Comparison of ENCODE assay signal across 1 cellular context in the genomic region with DNA sequence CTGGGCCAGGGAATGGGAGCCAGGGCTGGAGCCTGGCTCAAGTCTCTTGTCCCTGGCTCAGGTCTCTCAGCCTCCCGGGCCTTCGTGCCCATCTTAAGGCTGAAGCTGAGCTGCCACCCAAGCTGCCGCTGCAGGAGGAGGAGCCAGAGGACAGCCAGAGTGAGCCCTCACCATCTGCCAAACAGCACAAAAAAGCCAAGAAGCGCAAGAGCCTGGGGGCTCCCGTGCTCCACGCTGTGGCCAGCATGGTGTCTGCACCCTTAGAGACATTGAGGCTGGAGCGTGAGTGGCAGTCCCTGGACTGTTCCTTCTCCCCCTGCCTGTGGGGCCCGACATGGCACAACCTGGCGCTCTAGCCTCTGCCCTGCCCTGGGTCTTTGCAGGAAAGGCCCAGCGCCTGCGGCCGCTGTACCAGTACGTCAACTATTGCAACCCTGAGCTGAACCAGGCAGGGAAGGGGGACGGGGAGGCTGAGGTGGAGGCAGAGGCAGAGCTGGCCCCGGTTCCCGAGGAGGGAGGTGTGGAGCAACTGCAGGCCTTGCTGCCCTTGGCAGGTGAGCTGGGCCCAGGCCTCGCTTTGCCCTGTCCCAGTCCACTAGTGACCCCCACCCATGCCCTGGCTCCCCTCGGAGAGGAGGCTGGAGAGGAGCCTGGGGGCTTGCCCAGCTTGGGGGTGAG.
TF ChIP-seq lines count a peak whose summit lies in the region.

No MANE protein-coding gene starts in this region.

TF ChIP-seq in HepG2, 621 proteins besides CTCF, POLR2A, EP300 and RAD21 (continued from another document and continues in another):
- TF ChIP-seq ZNF850 (CRISPR knock-in tag; conservative IDR thresholded peaks at IDR 0.05) = no peak
- TF ChIP-seq ZNF335 (CRISPR knock-in tag; IDR thresholded peaks at IDR 0.05) = no peak
- 0 out of 2 replicates have a peak, but pooled peaks have one; percentile 21 for TF ChIP-seq NFYC (CRISPR knock-in tag; IDR thresholded peaks at IDR 0.05)
- TF ChIP-seq RARA (CRISPR knock-in tag; IDR thresholded peaks at IDR 0.05) = peak; percentile 27; the same call in 1 of the 2 replicates
- no peak for TF ChIP-seq ZNF512 (CRISPR knock-in tag; IDR thresholded peaks at IDR 0.05)
- peak; percentile 77; the same call in 1 of the 2 replicates for TF ChIP-seq MTA1 (CRISPR knock-in tag; IDR thresholded peaks at IDR 0.05; ENCODE audit: borderline replicate concordance)
- TF ChIP-seq, protein P1, sequence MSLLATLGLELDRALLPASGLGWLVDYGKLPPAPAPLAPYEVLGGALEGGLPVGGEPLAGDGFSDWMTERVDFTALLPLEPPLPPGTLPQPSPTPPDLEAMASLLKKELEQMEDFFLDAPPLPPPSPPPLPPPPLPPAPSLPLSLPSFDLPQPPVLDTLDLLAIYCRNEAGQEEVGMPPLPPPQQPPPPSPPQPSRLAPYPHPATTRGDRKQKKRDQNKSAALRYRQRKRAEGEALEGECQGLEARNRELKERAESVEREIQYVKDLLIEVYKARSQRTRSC (CRISPR knock-in tag; IDR thresholded peaks at IDR 0.05; ENCODE audit: low read depth) = no peak
- TF ChIP-seq SOX5 (CRISPR knock-in tag; IDR thresholded peaks at IDR 0.05; ENCODE audit: borderline replicate concordance) = peak; percentile 57; the same call in 1 of the 2 replicates
- TF ChIP-seq SRSF9 (IDR thresholded peaks at IDR 0.05; ENCODE audit: borderline replicate concordance, insufficient read depth, low read depth, low read length, poor library complexity, severe bottlenecking) = no peak
- TF ChIP-seq, protein P2, sequence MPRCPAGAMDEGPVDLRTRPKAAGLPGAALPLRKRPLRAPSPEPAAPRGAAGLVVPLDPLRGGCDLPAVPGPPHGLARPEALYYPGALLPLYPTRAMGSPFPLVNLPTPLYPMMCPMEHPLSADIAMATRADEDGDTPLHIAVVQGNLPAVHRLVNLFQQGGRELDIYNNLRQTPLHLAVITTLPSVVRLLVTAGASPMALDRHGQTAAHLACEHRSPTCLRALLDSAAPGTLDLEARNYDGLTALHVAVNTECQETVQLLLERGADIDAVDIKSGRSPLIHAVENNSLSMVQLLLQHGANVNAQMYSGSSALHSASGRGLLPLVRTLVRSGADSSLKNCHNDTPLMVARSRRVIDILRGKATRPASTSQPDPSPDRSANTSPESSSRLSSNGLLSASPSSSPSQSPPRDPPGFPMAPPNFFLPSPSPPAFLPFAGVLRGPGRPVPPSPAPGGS (CRISPR knock-in tag; IDR thresholded peaks at IDR 0.05) = no peak; the same call in 1 of the 2 replicates
- TF ChIP-seq CC2D1A (CRISPR knock-in tag; IDR thresholded peaks at IDR 0.05) = peak; percentile 98
- TF ChIP-seq, protein P3, sequence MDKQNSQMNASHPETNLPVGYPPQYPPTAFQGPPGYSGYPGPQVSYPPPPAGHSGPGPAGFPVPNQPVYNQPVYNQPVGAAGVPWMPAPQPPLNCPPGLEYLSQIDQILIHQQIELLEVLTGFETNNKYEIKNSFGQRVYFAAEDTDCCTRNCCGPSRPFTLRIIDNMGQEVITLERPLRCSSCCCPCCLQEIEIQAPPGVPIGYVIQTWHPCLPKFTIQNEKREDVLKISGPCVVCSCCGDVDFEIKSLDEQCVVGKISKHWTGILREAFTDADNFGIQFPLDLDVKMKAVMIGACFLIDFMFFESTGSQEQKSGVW (CRISPR knock-in tag; IDR thresholded peaks at IDR 0.05; ENCODE audit: borderline replicate concordance) = no peak
- TF ChIP-seq IRF2 (CRISPR knock-in tag; IDR thresholded peaks at IDR 0.05) = peak; percentile 90
- TF ChIP-seq MYC (CRISPR knock-in tag; IDR thresholded peaks at IDR 0.05; ENCODE audit: borderline replicate concordance) = peak; percentile 84
- TF ChIP-seq KMT2A (CRISPR knock-in tag; IDR thresholded peaks at IDR 0.05) = peak; percentile 24
- TF ChIP-seq NONO (IDR thresholded peaks at IDR 0.05) = no peak
- peak; percentile 56; the same call in 1 of the 2 replicates for TF ChIP-seq NONO (CRISPR knock-in tag; conservative IDR thresholded peaks at IDR 0.05)
- TF ChIP-seq BRD4 (CRISPR knock-in tag; IDR thresholded peaks at IDR 0.05) = peak; percentile 29; the same call in 1 of the 2 replicates
- TF ChIP-seq, protein P4, sequence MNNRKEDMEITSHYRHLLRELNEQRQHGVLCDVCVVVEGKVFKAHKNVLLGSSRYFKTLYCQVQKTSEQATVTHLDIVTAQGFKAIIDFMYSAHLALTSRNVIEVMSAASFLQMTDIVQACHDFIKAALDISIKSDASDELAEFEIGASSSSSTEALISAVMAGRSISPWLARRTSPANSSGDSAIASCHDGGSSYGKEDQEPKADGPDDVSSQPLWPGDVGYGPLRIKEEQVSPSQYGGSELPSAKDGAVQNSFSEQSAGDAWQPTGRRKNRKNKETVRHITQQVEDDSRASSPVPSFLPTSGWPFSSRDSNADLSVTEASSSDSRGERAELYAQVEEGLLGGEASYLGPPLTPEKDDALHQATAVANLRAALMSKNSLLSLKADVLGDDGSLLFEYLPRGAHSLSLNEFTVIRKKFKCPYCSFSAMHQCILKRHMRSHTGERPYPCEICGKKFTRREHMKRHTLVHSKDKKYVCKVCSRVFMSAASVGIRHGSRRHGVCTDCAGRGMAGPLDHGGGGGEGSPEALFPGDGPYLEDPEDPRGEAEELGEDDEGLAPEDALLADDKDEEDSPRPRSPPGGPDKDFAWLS (CRISPR knock-in tag; IDR thresholded peaks at IDR 0.05; ENCODE audit: borderline replicate concordance) = peak; percentile 97
- no peak for TF ChIP-seq HHEX (CRISPR knock-in tag; IDR thresholded peaks at IDR 0.05)
- peak; percentile 56; the same call in 1 of the 2 replicates for TF ChIP-seq GFI1 (CRISPR knock-in tag; IDR thresholded peaks at IDR 0.05; ENCODE audit: borderline replicate concordance)
- peak; percentile 68; the same call in 1 of the 2 replicates for TF ChIP-seq ZNF550 (CRISPR knock-in tag; IDR thresholded peaks at IDR 0.05; ENCODE audit: borderline replicate concordance)
- TF ChIP-seq, protein P5, sequence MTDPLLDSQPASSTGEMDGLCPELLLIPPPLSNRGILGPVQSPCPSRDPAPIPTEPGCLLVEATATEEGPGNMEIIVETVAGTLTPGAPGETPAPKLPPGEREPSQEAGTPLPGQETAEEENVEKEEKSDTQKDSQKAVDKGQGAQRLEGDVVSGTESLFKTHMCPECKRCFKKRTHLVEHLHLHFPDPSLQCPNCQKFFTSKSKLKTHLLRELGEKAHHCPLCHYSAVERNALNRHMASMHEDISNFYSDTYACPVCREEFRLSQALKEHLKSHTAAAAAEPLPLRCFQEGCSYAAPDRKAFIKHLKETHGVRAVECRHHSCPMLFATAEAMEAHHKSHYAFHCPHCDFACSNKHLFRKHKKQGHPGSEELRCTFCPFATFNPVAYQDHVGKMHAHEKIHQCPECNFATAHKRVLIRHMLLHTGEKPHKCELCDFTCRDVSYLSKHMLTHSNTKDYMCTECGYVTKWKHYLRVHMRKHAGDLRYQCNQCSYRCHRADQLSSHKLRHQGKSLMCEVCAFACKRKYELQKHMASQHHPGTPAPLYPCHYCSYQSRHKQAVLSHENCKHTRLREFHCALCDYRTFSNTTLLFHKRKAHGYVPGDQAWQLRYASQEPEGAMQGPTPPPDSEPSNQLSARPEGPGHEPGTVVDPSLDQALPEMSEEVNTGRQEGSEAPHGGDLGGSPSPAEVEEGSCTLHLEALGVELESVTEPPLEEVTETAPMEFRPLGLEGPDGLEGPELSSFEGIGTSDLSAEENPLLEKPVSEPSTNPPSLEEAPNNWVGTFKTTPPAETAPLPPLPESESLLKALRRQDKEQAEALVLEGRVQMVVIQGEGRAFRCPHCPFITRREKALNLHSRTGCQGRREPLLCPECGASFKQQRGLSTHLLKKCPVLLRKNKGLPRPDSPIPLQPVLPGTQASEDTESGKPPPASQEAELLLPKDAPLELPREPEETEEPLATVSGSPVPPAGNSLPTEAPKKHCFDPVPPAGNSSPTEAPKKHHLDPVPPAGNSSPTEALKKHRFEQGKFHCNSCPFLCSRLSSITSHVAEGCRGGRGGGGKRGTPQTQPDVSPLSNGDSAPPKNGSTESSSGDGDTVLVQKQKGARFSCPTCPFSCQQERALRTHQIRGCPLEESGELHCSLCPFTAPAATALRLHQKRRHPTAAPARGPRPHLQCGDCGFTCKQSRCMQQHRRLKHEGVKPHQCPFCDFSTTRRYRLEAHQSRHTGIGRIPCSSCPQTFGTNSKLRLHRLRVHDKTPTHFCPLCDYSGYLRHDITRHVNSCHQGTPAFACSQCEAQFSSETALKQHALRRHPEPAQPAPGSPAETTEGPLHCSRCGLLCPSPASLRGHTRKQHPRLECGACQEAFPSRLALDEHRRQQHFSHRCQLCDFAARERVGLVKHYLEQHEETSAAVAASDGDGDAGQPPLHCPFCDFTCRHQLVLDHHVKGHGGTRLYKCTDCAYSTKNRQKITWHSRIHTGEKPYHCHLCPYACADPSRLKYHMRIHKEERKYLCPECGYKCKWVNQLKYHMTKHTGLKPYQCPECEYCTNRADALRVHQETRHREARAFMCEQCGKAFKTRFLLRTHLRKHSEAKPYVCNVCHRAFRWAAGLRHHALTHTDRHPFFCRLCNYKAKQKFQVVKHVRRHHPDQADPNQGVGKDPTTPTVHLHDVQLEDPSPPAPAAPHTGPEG (CRISPR knock-in tag; IDR thresholded peaks at IDR 0.05) = no peak
- no peak for TF ChIP-seq KAT7 (CRISPR knock-in tag; IDR thresholded peaks at IDR 0.05; ENCODE audit: borderline replicate concordance)
- no peak for TF ChIP-seq SMAD1 (CRISPR knock-in tag; IDR thresholded peaks at IDR 0.05; ENCODE audit: borderline replicate concordance, low read depth)
- TF ChIP-seq TBX3 (IDR thresholded peaks at IDR 0.05; ENCODE audit: borderline replicate concordance) = no peak
- peak; percentile 85; the same call in 1 of the 2 replicates for TF ChIP-seq ZNF510 (CRISPR knock-in tag; IDR thresholded peaks at IDR 0.05; ENCODE audit: low read depth)
- TF ChIP-seq, protein P6, sequence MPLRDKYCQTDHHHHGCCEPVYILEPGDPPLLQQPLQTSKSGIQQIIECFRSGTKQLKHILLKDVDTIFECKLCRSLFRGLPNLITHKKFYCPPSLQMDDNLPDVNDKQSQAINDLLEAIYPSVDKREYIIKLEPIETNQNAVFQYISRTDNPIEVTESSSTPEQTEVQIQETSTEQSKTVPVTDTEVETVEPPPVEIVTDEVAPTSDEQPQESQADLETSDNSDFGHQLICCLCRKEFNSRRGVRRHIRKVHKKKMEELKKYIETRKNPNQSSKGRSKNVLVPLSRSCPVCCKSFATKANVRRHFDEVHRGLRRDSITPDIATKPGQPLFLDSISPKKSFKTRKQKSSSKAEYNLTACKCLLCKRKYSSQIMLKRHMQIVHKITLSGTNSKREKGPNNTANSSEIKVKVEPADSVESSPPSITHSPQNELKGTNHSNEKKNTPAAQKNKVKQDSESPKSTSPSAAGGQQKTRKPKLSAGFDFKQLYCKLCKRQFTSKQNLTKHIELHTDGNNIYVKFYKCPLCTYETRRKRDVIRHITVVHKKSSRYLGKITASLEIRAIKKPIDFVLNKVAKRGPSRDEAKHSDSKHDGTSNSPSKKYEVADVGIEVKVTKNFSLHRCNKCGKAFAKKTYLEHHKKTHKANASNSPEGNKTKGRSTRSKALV (CRISPR knock-in tag; IDR thresholded peaks at IDR 0.05) = peak; percentile 94
- TF ChIP-seq BRF2 (CRISPR knock-in tag; IDR thresholded peaks at IDR 0.05) = peak; percentile 55; the same call in 1 of the 2 replicates
- TF ChIP-seq HMGXB4 (CRISPR knock-in tag; IDR thresholded peaks at IDR 0.05; ENCODE audit: borderline replicate concordance in 1 of 2, low read depth in 1 of 2) = peak; percentile 96 to 99
- TF ChIP-seq ZNF34 (CRISPR knock-in tag; IDR thresholded peaks at IDR 0.05; ENCODE audit: borderline replicate concordance) = peak; percentile 39; the same call in 1 of the 2 replicates
- peak; percentile 57 for TF ChIP-seq JUN (CRISPR knock-in tag; IDR thresholded peaks at IDR 0.05)
- TF ChIP-seq SOX13 (IDR thresholded peaks at IDR 0.05) = no peak
- peak in 1 of 2 experiments; percentile 31; a peak in 1 of 4 replicates for TF ChIP-seq SOX13 (CRISPR knock-in tag; conservative IDR thresholded peaks at IDR 0.05 in 1 of 2, IDR thresholded peaks at IDR 0.05 in 1 of 2)
- no peak for TF ChIP-seq ZIK1 (CRISPR knock-in tag; IDR thresholded peaks at IDR 0.05; ENCODE audit: borderline replicate concordance, low read depth)
- TF ChIP-seq ZNF607 (CRISPR knock-in tag; IDR thresholded peaks at IDR 0.05; ENCODE audit: borderline replicate concordance) = no peak; the same call in 1 of the 2 replicates
